Comparison of ENCODE assay signal across 16 cellular contexts in the genomic region with DNA sequence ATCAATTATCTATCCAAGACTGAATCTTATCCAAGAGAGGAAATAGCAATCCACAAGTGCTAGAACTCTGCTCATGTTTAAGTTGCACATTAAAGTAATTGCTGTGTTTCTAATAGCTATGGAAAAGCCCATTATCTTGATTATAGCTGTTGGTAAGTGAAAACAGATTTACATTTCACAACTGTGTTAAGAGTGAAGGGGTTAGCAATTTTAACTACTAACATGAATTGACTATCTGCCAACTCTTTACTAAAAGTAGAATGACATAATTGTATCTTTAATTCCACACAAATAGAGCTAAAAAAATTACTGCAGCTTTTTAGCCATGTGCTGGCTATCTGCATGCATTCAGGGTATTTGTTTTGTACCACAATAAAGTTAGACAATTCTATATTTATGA.
DNase-seq lines count a peak whose midpoint lies in the region; ATAC-seq and TF ChIP-seq lines count a peak whose summit lies in the region.
"Had no signal": no experiment of that assay in that cellular context is flagged by ENCODE, and none has a peak within 500 bp of the region (broad histone marks: within the 10 kb centered on the region; RNA-seq: fewer than 3 reads in every experiment).

No MANE protein-coding gene starts in this region.

- BruUV-seq in PC-3 (replicated peaks; lab: Mats Ljungman, UMichigan) (no TSS peak), OCI-LY7 (replicated peaks; lab: Mats Ljungman, UMichigan) (no TSS peak)

- H4K20me1 ChIP-seq in PC-3 (ENCODE audit: low read length) (no peaks in the 10 kb centered on the region), OCI-LY7 (ENCODE audit: insufficient read depth, low read length) (no peaks in the 10 kb centered on the region)
- H4K20me1 ChIP-seq: BLaER1 had no signal

- H3K9me2 ChIP-seq in PC-3 (replicated peaks; ENCODE audit: low read length) (no peaks in the 10 kb centered on the region), OCI-LY7 (ENCODE audit: insufficient read depth, low read length) (no peaks in the 10 kb centered on the region)

- H3K79me2 ChIP-seq in PC-3 (ENCODE audit: low read length), result no peaks in the 10 kb centered on the region
- H3K79me2 ChIP-seq in OCI-LY7 (ENCODE audit: insufficient read depth, low read depth, low read length), result no peaks in the 10 kb centered on the region

- H3F3A ChIP-seq in PC-3 (ENCODE audit: low read length, unreplicated experiment), result no peaks in the 10 kb centered on the region

- ATAC-seq in PC-3, result no peak
- ATAC-seq: CD8-positive, alpha-beta T cell; K562; Right ventricle myocardium inferior had no signal

- H3K4me3 ChIP-seq in adipocyte (ENCODE audit: low read length) (no peak overlapping the region), PC-3 (ENCODE audit: low read length) (no peak overlapping the region), OCI-LY7 (ENCODE audit: low read depth, low read length, poor library complexity, severe bottlenecking) (no peak overlapping the region)
- H3K4me3 ChIP-seq: BLaER1, K562 had no signal

- CTCF ChIA-PET in PC-3 (lab: Charles Lee) (no interaction called here), OCI-LY7 (lab: Charles Lee; ENCODE audit: unreplicated experiment) (no interaction called here)

- H3K27me3 ChIP-seq in adipocyte (replicated peaks; ENCODE audit: control insufficient read depth, insufficient read depth, low read length) (no peaks in the 10 kb centered on the region), PC-3 (ENCODE audit: low read length) (no peaks in the 10 kb centered on the region)
- H3K27me3 ChIP-seq: BLaER1 had no signal

- POLR2A ChIA-PET in PC-3 (lab: Charles Lee; ENCODE audit: unreplicated experiment), result no interaction called here
- POLR2A ChIA-PET in OCI-LY7 (lab: Charles Lee), result interaction anchor here (0.7 kb wide), 1 partner anchor 30 kb away, joined by 3 read pairs; no protein-coding TSS in a partner anchor

- H2AFZ ChIP-seq in PC-3 (ENCODE audit: low read length), result no peak overlapping the region
- no peak overlapping the region for H2AFZ ChIP-seq in OCI-LY7 (ENCODE audit: low read length)

- H3K27ac ChIP-seq in PC-3 (ENCODE audit: low read length), result no peak overlapping the region
- no peak overlapping the region for H3K27ac ChIP-seq in OCI-LY7 (ENCODE audit: low read depth, low read length, poor library complexity, severe bottlenecking)
- H3K27ac ChIP-seq: BLaER1 had no signal

- H3K9ac ChIP-seq in adipocyte (ENCODE audit: low read length) (no peak overlapping the region), PC-3 (ENCODE audit: low read length) (no peak overlapping the region)
- H3K9ac ChIP-seq: BLaER1 had no signal

- DNase-seq in NCI-H82 (lab: John Stamatoyannopoulos, UW) (peak; percentile 7), NCI-H82 treated with DMSO at 0.1 percent for 48 hours (lab: John Stamatoyannopoulos, UW; ENCODE audit: unreplicated experiment) (no peak), NCI-H1930 (lab: John Stamatoyannopoulos, UW) (peak; percentile 62 to 66), adipocyte (ENCODE audit: low read depth) (peak; percentile 28), T1000 (lab: John Stamatoyannopoulos, UW) (no peak), PC-3 (no peak), NCI-H2196 treated with DMSO at 0.1 percent for 48 hours (lab: John Stamatoyannopoulos, UW; ENCODE audit: unreplicated experiment) (no peak), OCI-LY7 (ENCODE audit: low spot score) (no peak)
- DNase-seq: CD8-positive, alpha-beta T cell; DMS53; HFFc6; NCI-H1092 treated with DMSO at 0.1 percent for 48 hours; NCI-H187 treated with DMSO at 0.1 percent for 48 hours had no signal

- intact Hi-C loops in PC-3 (cut with micrococcal nuclease) (no loop called here), OCI-LY7 (cut with micrococcal nuclease; ENCODE audit: unreplicated experiment) (no loop called here)

- H3K9me3 ChIP-seq in adipocyte (ENCODE audit: control insufficient read depth, low read length) (no peaks in the 10 kb centered on the region), PC-3 (ENCODE audit: low read length) (no peaks in the 10 kb centered on the region), OCI-LY7 (ENCODE audit: low read length) (no peaks in the 10 kb centered on the region)
- H3K9me3 ChIP-seq: BLaER1 had no signal

- H3K4me1 ChIP-seq in adipocyte (ENCODE audit: control insufficient read depth, insufficient read depth, low read length) (no peaks in the 10 kb centered on the region), PC-3 (ENCODE audit: insufficient read depth, low read length) (no peaks in the 10 kb centered on the region), OCI-LY7 (ENCODE audit: insufficient read depth, low read length, poor library complexity, severe bottlenecking) (no peaks in the 10 kb centered on the region)
- H3K4me1 ChIP-seq: BLaER1 had no signal

- H3K36me3 ChIP-seq in adipocyte (ENCODE audit: control insufficient read depth, insufficient read depth, low read length, severe bottlenecking) (no peaks in the 10 kb centered on the region), PC-3 (ENCODE audit: low read depth, low read length) (no peaks in the 10 kb centered on the region), OCI-LY7 (ENCODE audit: insufficient read depth, low read length) (no peaks in the 10 kb centered on the region)
- H3K36me3 ChIP-seq: BLaER1 had no signal

- H3K4me2 ChIP-seq in PC-3 (ENCODE audit: low read length), result no peak overlapping the region
- no peak overlapping the region for H3K4me2 ChIP-seq in OCI-LY7 (ENCODE audit: low read length)
- H3K4me2 ChIP-seq: BLaER1 had no signal

- TF ChIP-seq CTCF in PC-3 (conservative IDR thresholded peaks at IDR 0.05; ENCODE audit: low read depth, low read length) (no peak), OCI-LY7 (conservative IDR thresholded peaks at IDR 0.05; ENCODE audit: low read length) (no peak)

Comparison
In these comparisons a context has a peak if more than half of its experiments do, and no peak if none do; other contexts are left out.
1. DNase-seq: peak in NCI-H82 (single experiment), NCI-H1930 (2 of 2) and adipocyte (single experiment); none in NCI-H82 treated with DMSO at 0.1 percent for 48 hours (single experiment), T1000 (single experiment), PC-3 (single experiment), NCI-H2196 treated with DMSO at 0.1 percent for 48 hours (single experiment) and OCI-LY7 (single experiment).